Comparison of ENCODE assay signal across 10 cellular contexts in the genomic region with DNA sequence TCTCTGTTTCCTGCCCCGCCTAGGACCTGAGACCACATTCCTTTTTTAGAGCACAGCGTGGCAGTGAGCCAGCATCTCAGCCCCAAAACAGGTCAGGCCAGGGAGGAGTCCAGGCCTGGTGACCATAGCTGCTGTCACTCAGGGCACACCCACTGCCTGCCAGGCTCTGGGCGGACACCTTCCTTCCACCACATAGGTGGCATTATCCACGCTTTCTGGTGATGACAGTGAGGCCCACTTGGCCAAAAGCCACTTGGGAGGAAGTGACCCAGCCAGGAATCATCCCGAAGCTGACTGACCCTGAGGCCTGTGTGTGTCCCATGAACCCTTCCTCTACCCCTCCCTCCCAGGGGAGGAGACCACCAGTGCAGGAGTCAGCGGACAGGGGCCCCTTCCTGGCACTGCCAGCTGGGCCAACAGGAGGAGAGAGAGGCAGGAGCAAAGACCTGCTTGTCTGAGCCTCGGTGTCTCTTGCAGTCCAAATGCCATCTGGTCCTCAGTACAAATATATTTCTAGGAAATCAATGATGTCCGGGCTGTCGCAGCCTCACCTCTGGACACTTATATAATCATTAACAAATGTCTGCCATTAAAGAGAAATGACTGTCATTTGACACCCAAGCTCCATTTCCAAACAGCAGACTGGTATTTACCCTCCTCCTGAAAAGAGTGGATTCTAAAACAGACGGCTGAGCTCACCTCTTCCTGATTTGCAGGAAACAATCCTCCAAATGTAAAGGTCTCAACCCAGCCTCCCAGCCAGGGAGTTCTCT.
A peak's percentile ranks its signal among the peaks of the same experiment; 100 is the strongest.
DNase-seq lines count a peak whose midpoint lies in the region; ATAC-seq and TF ChIP-seq lines count a peak whose summit lies in the region.
"Had no signal": no experiment of that assay in that cellular context is flagged by ENCODE, and none has a peak within 500 bp of the region (broad histone marks: within the 10 kb centered on the region; RNA-seq: fewer than 3 reads in every experiment).

No MANE protein-coding gene starts in this region.

- no peaks in the 10 kb centered on the region for H3K36me3 Mint-ChIP-seq in progenitor cell of endocrine pancreas (ENCODE audit: insufficient read depth)
- no peaks in the 10 kb centered on the region for H3K36me3 Mint-ChIP-seq in activated CD4-positive, alpha-beta T cell treated with anti-CD3 and anti-CD28 coated beads, Interleukin-2, amount 10 ng/mL, durations not matched to agents 7 days and 5 days (ENCODE audit: low read depth)
- H3K36me3 Mint-ChIP-seq: IgD-negative memory B cell had no signal

- WGBS in gastroesophageal sphincter (ENCODE audit: low coverage in 1 of 2), 2 donors: 63 to 73% methylated on average over 4 to 5 of the region's 10 CpGs

- ATAC-seq in gastroesophageal sphincter (peak; percentile 39), GM21390 (IDR thresholded peaks at IDR 0.05; ENCODE audit: unreplicated experiment) (no peak), HG02763 (IDR thresholded peaks at IDR 0.05; ENCODE audit: unreplicated experiment) (no peak)
- ATAC-seq: activated CD8-positive, alpha-beta T cell treated with anti-CD3 and anti-CD28 coated beads for 36 hours had no signal

- no peak overlapping the region for H3K4me3 ChIP-seq in gastroesophageal sphincter

- no peaks in the 10 kb centered on the region for H3K9me3 ChIP-seq in gastroesophageal sphincter

- POLR2A ChIA-PET in activated CD4-positive, alpha-beta T cell treated with anti-CD3 and anti-CD28 coated beads, Interleukin-2, amount 10 ng/mL, durations not matched to agents 7 days and 5 days (lab: Charles Lee): no interaction called here

- peak; percentile 29 for DNase-seq in H4 (ENCODE audit: low spot score)
- DNase-seq in RKO (ENCODE audit: low spot score): peak; percentile 15
- no peak for DNase-seq in progenitor cell of endocrine pancreas (ENCODE audit: low spot score, unreplicated experiment)
- DNase-seq in GDM1 (lab: John Stamatoyannopoulos, UW): no peak
- no peak for DNase-seq in activated CD4-positive, alpha-beta T cell treated with anti-CD3 and anti-CD28 coated beads, Interleukin-2, amount 10 ng/mL, durations not matched to agents 7 days and 5 days
- DNase-seq: activated CD8-positive, alpha-beta T cell treated with anti-CD3 and anti-CD28 coated beads for 36 hours had no signal

- no peaks in the 10 kb centered on the region for H3K36me3 ChIP-seq in gastroesophageal sphincter

- no peaks in the 10 kb centered on the region for H3K27me3 Mint-ChIP-seq in progenitor cell of endocrine pancreas
- peaks cover 3% of the 10 kb centered on the region for H3K27me3 Mint-ChIP-seq in activated CD4-positive, alpha-beta T cell treated with anti-CD3 and anti-CD28 coated beads, Interleukin-2, amount 10 ng/mL, durations not matched to agents 7 days and 5 days
- H3K27me3 Mint-ChIP-seq: activated CD8-positive, alpha-beta T cell treated with anti-CD3 and anti-CD28 coated beads for 36 hours had no signal

- TF ChIP-seq POLR2A in gastroesophageal sphincter (IDR thresholded peaks at IDR 0.05): no peak

- H3K27me3 ChIP-seq in gastroesophageal sphincter: peaks cover 6% of the 10 kb centered on the region

- peaks cover 16% of the 10 kb centered on the region for H3K4me1 Mint-ChIP-seq in progenitor cell of endocrine pancreas (ENCODE audit: low read depth)
- no peaks in the 10 kb centered on the region for H3K4me1 Mint-ChIP-seq in activated CD4-positive, alpha-beta T cell treated with anti-CD3 and anti-CD28 coated beads, Interleukin-2, amount 10 ng/mL, durations not matched to agents 7 days and 5 days
- H3K4me1 Mint-ChIP-seq: IgD-negative memory B cell had no signal

- TF ChIP-seq EP300 in gastroesophageal sphincter (IDR thresholded peaks at IDR 0.05): no peak

- no peak overlapping the region for H3K27ac ChIP-seq in gastroesophageal sphincter

- CTCF ChIA-PET in activated CD4-positive, alpha-beta T cell treated with anti-CD3 and anti-CD28 coated beads, Interleukin-2, amount 10 ng/mL, durations not matched to agents 7 days and 5 days (lab: Charles Lee): no interaction called here

- H3K4me1 ChIP-seq in gastroesophageal sphincter: no peaks in the 10 kb centered on the region

- no peak for TF ChIP-seq CTCF in gastroesophageal sphincter (IDR thresholded peaks at IDR 0.05)
- no peak for TF ChIP-seq CTCF in progenitor cell of endocrine pancreas (IDR thresholded peaks at IDR 0.05; ENCODE audit: unreplicated experiment)

- peak overlapping the region; percentile 16 for H3K4me3 Mint-ChIP-seq in progenitor cell of endocrine pancreas (ENCODE audit: low read depth)
- H3K4me3 Mint-ChIP-seq in activated CD4-positive, alpha-beta T cell treated with anti-CD3 and anti-CD28 coated beads, Interleukin-2, amount 10 ng/mL, durations not matched to agents 7 days and 5 days: no peak overlapping the region
- H3K4me3 Mint-ChIP-seq: activated CD8-positive, alpha-beta T cell treated with anti-CD3 and anti-CD28 coated beads for 36 hours; IgD-negative memory B cell had no signal

- H3K27ac Mint-ChIP-seq in progenitor cell of endocrine pancreas: peak overlapping the region; percentile 80
- no peak overlapping the region for H3K27ac Mint-ChIP-seq in activated CD4-positive, alpha-beta T cell treated with anti-CD3 and anti-CD28 coated beads, Interleukin-2, amount 10 ng/mL, durations not matched to agents 7 days and 5 days
- H3K27ac Mint-ChIP-seq: activated CD8-positive, alpha-beta T cell treated with anti-CD3 and anti-CD28 coated beads for 36 hours had no signal

- peaks cover 3% of the 10 kb centered on the region for H3K9me3 Mint-ChIP-seq in progenitor cell of endocrine pancreas (ENCODE audit: low read depth)
- H3K9me3 Mint-ChIP-seq in activated CD4-positive, alpha-beta T cell treated with anti-CD3 and anti-CD28 coated beads, Interleukin-2, amount 10 ng/mL, durations not matched to agents 7 days and 5 days: no peaks in the 10 kb centered on the region
- H3K9me3 Mint-ChIP-seq: activated CD8-positive, alpha-beta T cell treated with anti-CD3 and anti-CD28 coated beads for 36 hours had no signal

Comparison
In these comparisons a context has a peak if more than half of its experiments do, and no peak if none do; other contexts are left out.
1. DNase-seq: peak in H4 (single experiment) and RKO (single experiment); none in progenitor cell of endocrine pancreas (single experiment), GDM1 (single experiment) and activated CD4-positive, alpha-beta T cell treated with anti-CD3 and anti-CD28 coated beads, Interleukin-2, amount 10 ng/mL, durations not matched to agents 7 days and 5 days (single experiment).